In genomic region chr12:124795081-124795948, GRCh38 we compare ENCODE assay signal across 11 cellular contexts.
DNase-seq lines count a peak whose midpoint lies in the region; ATAC-seq and TF ChIP-seq lines count a peak whose summit lies in the region.
"Had no signal": no experiment of that assay in that cellular context is flagged by ENCODE, and none has a peak within 500 bp of the region (broad histone marks: within the 10 kb centered on the region; RNA-seq: fewer than 3 reads in every experiment).

No MANE protein-coding gene starts in this region.

- no peak overlapping the region for H3K4me2 ChIP-seq in GM23248 (ENCODE audit: unreplicated experiment)

- H3K4me3 ChIP-seq in heart right ventricle, result no peak overlapping the region
- H3K4me3 ChIP-seq in transverse colon, result no peak overlapping the region
- H3K4me3 ChIP-seq in GM23248, result no peak overlapping the region

- peaks cover 58% of the 10 kb centered on the region for H3K36me3 Mint-ChIP-seq in activated B cell treated with CpG ODN at 0.5 μM for 24 hours (ENCODE audit: low read depth)
- H3K36me3 Mint-ChIP-seq in activated T-helper 2 cell treated with anti-CD3 and anti-CD28 coated beads, Interferon-gamma antibody, Interleukin-2, Interleukin-4, amounts not matched to agents 10 μg/mL and 5 μg/mL and 100 μg/mL, durations not matched to agents 14 hours and 24 hours and 36 hours (ENCODE audit: low read depth), result peaks cover 20% of the 10 kb centered on the region

- no peaks in the 10 kb centered on the region for H3K9me2 ChIP-seq in GM23248 (ENCODE audit: insufficient read depth)

- no peak for TF ChIP-seq POLR2A in transverse colon (IDR thresholded peaks at IDR 0.05)

- no peaks in the 10 kb centered on the region for H4K20me1 ChIP-seq in GM23248 (ENCODE audit: insufficient read depth)

- CTCF ChIA-PET in activated B cell treated with CpG ODN at 0.5 μM for 24 hours (lab: Charles Lee), result interaction anchor here (0.6 kb wide), 1 partner anchor 26 kb away, joined by 3 read pairs; no protein-coding TSS in a partner anchor

- TF ChIP-seq CTCF in GM13976 (IDR thresholded peaks at IDR 0.05; ENCODE audit: borderline replicate concordance, control extremely low read depth, extremely low read depth, insufficient read depth, missing control alignments) (no peak), activated B cell treated with CpG ODN at 0.5 μM for 24 hours (IDR thresholded peaks at IDR 0.05) (no peak), heart right ventricle (IDR thresholded peaks at IDR 0.05) (no peak), transverse colon (IDR thresholded peaks at IDR 0.05) (no peak)

- H3K9me3 ChIP-seq in heart right ventricle, result no peaks in the 10 kb centered on the region
- no peaks in the 10 kb centered on the region for H3K9me3 ChIP-seq in transverse colon
- no peaks in the 10 kb centered on the region for H3K9me3 ChIP-seq in GM23248 (ENCODE audit: low read depth)
- H3K9me3 ChIP-seq: Caco-2 had no signal

- H3K36me3 ChIP-seq in heart right ventricle (peaks cover 0 to 69% (median 0%) of the 10 kb centered on the region in 9 donors), transverse colon (no peaks in the 10 kb centered on the region), GM23248 (ENCODE audit: low read depth) (no peaks in the 10 kb centered on the region)

- POLR2A ChIA-PET in activated B cell treated with CpG ODN at 0.5 μM for 24 hours (lab: Charles Lee), result no interaction called here

- H3K27me3 ChIP-seq in heart right ventricle (no peaks in the 10 kb centered on the region), transverse colon (no peaks in the 10 kb centered on the region), GM23248 (replicated peaks; ENCODE audit: insufficient read depth) (no peaks in the 10 kb centered on the region)

- H3K79me2 ChIP-seq in GM23248 (ENCODE audit: insufficient read depth), result no peaks in the 10 kb centered on the region

- WGBS in heart right ventricle, 2 donors, result 96 to 97% methylated on average over 6 of the region's 6 CpGs
- 83 to 90% methylated on average over 1 to 6 of the region's 6 CpGs for WGBS in transverse colon (ENCODE audit: low coverage in 1 of 2), 2 donors
- WGBS in GM23248 (ENCODE audit: low coverage in 1 of 2, low lambda C conversion rate in 2 of 2, missing lambda C conversion rate in 2 of 2), 2 experiments, result 88 to 91% methylated on average over 6 of the region's 6 CpGs

- H3K27ac ChIP-seq in heart right ventricle (no peak overlapping the region), transverse colon (no peak overlapping the region), GM23248 (no peak overlapping the region)

- no peaks in the 10 kb centered on the region for H3F3A ChIP-seq in GM23248 (ENCODE audit: insufficient read depth)

- H2AFZ ChIP-seq in GM23248, result no peak overlapping the region

- peak; percentile 84 for DNase-seq in GM13976 (ENCODE audit: low spot score)
- DNase-seq in activated B cell treated with CpG ODN at 0.5 μM for 24 hours, result no peak
- DNase-seq in heart right ventricle, result no peak
- DNase-seq in transverse colon, result no peak
- no peak for DNase-seq in activated T-helper 2 cell treated with anti-CD3 and anti-CD28 coated beads, Interferon-gamma antibody, Interleukin-2, Interleukin-4, amounts not matched to agents 10 μg/mL and 5 μg/mL and 100 μg/mL, durations not matched to agents 14 hours and 24 hours and 36 hours (ENCODE audit: low spot score)
- no peak for DNase-seq in GM23248
- DNase-seq: activated CD4-positive, alpha-beta T cell treated with anti-CD3 and anti-CD28 coated beads, Interleukin-2, amount 10 ng/mL, durations not matched to agents 7 days and 5 days; activated naive CD4-positive, alpha-beta T cell treated with anti-CD3 and anti-CD28 coated beads for 36 hours; Caco-2 had no signal

- TF ChIP-seq EP300 in transverse colon (IDR thresholded peaks at IDR 0.05; ENCODE audit: low read depth), result no peak

- peaks cover 24% of the 10 kb centered on the region for H3K4me1 Mint-ChIP-seq in activated B cell treated with CpG ODN at 0.5 μM for 24 hours
- H3K4me1 Mint-ChIP-seq in activated T-helper 2 cell treated with anti-CD3 and anti-CD28 coated beads, Interferon-gamma antibody, Interleukin-2, Interleukin-4, amounts not matched to agents 10 μg/mL and 5 μg/mL and 100 μg/mL, durations not matched to agents 14 hours and 24 hours and 36 hours (ENCODE audit: low read depth), result peaks cover 20% of the 10 kb centered on the region

- ATAC-seq in GM19328 (IDR thresholded peaks at IDR 0.05; ENCODE audit: unreplicated experiment) (peak; percentile 50), HG02840 (IDR thresholded peaks at IDR 0.05; ENCODE audit: low FRiP score, unreplicated experiment) (peak; percentile 59), activated B cell treated with CpG ODN at 0.5 μM for 24 hours (ENCODE audit: low read depth) (peak; percentile 18), heart right ventricle (no peak)

- no peak overlapping the region for H3K9ac ChIP-seq in GM23248

- no peak overlapping the region for H3K27ac Mint-ChIP-seq in activated B cell treated with CpG ODN at 0.5 μM for 24 hours
- no peak overlapping the region for H3K27ac Mint-ChIP-seq in activated T-helper 2 cell treated with anti-CD3 and anti-CD28 coated beads, Interferon-gamma antibody, Interleukin-2, Interleukin-4, amounts not matched to agents 10 μg/mL and 5 μg/mL and 100 μg/mL, durations not matched to agents 14 hours and 24 hours and 36 hours
- H3K27ac Mint-ChIP-seq: activated naive CD4-positive, alpha-beta T cell treated with anti-CD3 and anti-CD28 coated beads for 36 hours had no signal

- peaks cover 0 to 11% (median 0%) of the 10 kb centered on the region in 9 donors for H3K4me1 ChIP-seq in heart right ventricle
- no peaks in the 10 kb centered on the region for H3K4me1 ChIP-seq in transverse colon
- H3K4me1 ChIP-seq in GM23248 (ENCODE audit: insufficient read depth), result no peaks in the 10 kb centered on the region
- H3K4me1 ChIP-seq: Caco-2 had no signal

- no peaks in the 10 kb centered on the region for H3K27me3 Mint-ChIP-seq in activated B cell treated with CpG ODN at 0.5 μM for 24 hours
- no peaks in the 10 kb centered on the region for H3K27me3 Mint-ChIP-seq in activated T-helper 2 cell treated with anti-CD3 and anti-CD28 coated beads, Interferon-gamma antibody, Interleukin-2, Interleukin-4, amounts not matched to agents 10 μg/mL and 5 μg/mL and 100 μg/mL, durations not matched to agents 14 hours and 24 hours and 36 hours (ENCODE audit: low read depth)
- H3K27me3 Mint-ChIP-seq: activated CD4-positive, alpha-beta T cell treated with anti-CD3 and anti-CD28 coated beads, Interleukin-2, amount 10 ng/mL, durations not matched to agents 7 days and 5 days had no signal

- intact Hi-C loops in activated B cell treated with CpG ODN at 0.5 μM for 24 hours (cut with micrococcal nuclease) (no loop called here), heart right ventricle (cut with DNase I) (no loop called here), transverse colon (cut with DNase I; ENCODE audit: low total_unique reads) (no loop called here)
- intact Hi-C loops in activated T-helper 2 cell treated with anti-CD3 and anti-CD28 coated beads, Interferon-gamma antibody, Interleukin-2, Interleukin-4, amounts not matched to agents 10 μg/mL and 5 μg/mL and 100 μg/mL, durations not matched to agents 14 hours and 24 hours and 36 hours (cut with micrococcal nuclease), result no loop called here

- H3K9me3 Mint-ChIP-seq in activated B cell treated with CpG ODN at 0.5 μM for 24 hours, result peaks cover 5% of the 10 kb centered on the region
- H3K9me3 Mint-ChIP-seq in activated T-helper 2 cell treated with anti-CD3 and anti-CD28 coated beads, Interferon-gamma antibody, Interleukin-2, Interleukin-4, amounts not matched to agents 10 μg/mL and 5 μg/mL and 100 μg/mL, durations not matched to agents 14 hours and 24 hours and 36 hours, result no peaks in the 10 kb centered on the region
- H3K9me3 Mint-ChIP-seq: activated CD4-positive, alpha-beta T cell treated with anti-CD3 and anti-CD28 coated beads, Interleukin-2, amount 10 ng/mL, durations not matched to agents 7 days and 5 days; activated naive CD4-positive, alpha-beta T cell treated with anti-CD3 and anti-CD28 coated beads for 36 hours had no signal

- in situ Hi-C loops in GM13976 (cut with MboI; ENCODE audit: low sequenced_read_pairs, unreplicated experiment) (no loop called here), transverse colon (cut with MboI; ENCODE audit: low pct_ligation_motif_present in 1 of 4, low pct_unique_long_range_greater_than_20kb in 1 of 4, low sequenced_read_pairs in 3 of 4) (no loop called here), GM23248 (cut with MboI) (no loop called here)

- H3K4me3 Mint-ChIP-seq in activated B cell treated with CpG ODN at 0.5 μM for 24 hours, result no peak overlapping the region
- H3K4me3 Mint-ChIP-seq in activated T-helper 2 cell treated with anti-CD3 and anti-CD28 coated beads, Interferon-gamma antibody, Interleukin-2, Interleukin-4, amounts not matched to agents 10 μg/mL and 5 μg/mL and 100 μg/mL, durations not matched to agents 14 hours and 24 hours and 36 hours (ENCODE audit: low read depth), result no peak overlapping the region
- H3K4me3 Mint-ChIP-seq: activated CD4-positive, alpha-beta T cell treated with anti-CD3 and anti-CD28 coated beads, Interleukin-2, amount 10 ng/mL, durations not matched to agents 7 days and 5 days; activated naive CD4-positive, alpha-beta T cell treated with anti-CD3 and anti-CD28 coated beads for 36 hours had no signal

Comparison
In these comparisons a context has a peak if more than half of its experiments do, and no peak if none do; other contexts are left out.
1. ATAC-seq: peak in GM19328 (single experiment), HG02840 (single experiment) and activated B cell treated with CpG ODN at 0.5 μM for 24 hours (single experiment); none in heart right ventricle (0 of 8).